In genomic region chr15:66655511-66655910, GRCh38 we compare ENCODE assay signal across 12 cellular contexts. TPM values are rescaled to one million over a fixed set of nuclear protein-coding genes. Genes with fewer than 3 reads are reported as not detected.
DNase-seq lines count a peak whose midpoint lies in the region; ATAC-seq and TF ChIP-seq lines count a peak whose summit lies in the region.
"Had no signal": no experiment of that assay in that cellular context is flagged by ENCODE, and none has a peak within 500 bp of the region (broad histone marks: within the 10 kb centered on the region; RNA-seq: fewer than 3 reads in every experiment).

No MANE protein-coding gene starts in this region.

- 69 to 74% methylated on average over 11 to 13 of the region's 14 CpGs for WGBS in mesodermal cell (ENCODE audit: insufficient coverage in 2 of 2), 2 experiments
- 76 to 92% methylated on average over 9 to 13 of the region's 14 CpGs for WGBS in upper lobe of left lung, 2 donors

- no peak for ATAC-seq in upper lobe of left lung (ENCODE audit: low FRiP score in 2 of 2)
- no peak for ATAC-seq in GM19328 (IDR thresholded peaks at IDR 0.05; ENCODE audit: unreplicated experiment)

- H3K27ac ChIP-seq in cardiac muscle cell: peak overlapping the region; percentile 59
- peak overlapping the region; percentile 75 for H3K27ac ChIP-seq in mesodermal cell (ENCODE audit: low read depth, low read length, severe bottlenecking)
- H3K27ac ChIP-seq in upper lobe of left lung: peak overlapping the region; percentile 81 to 91 (median 88)

- TF ChIP-seq EP300 in upper lobe of left lung (IDR thresholded peaks at IDR 0.05): no peak

- intact Hi-C loops in cardiac septum (cut with DNase I): no loop called here

- DNase-seq in cardiac muscle cell (ENCODE audit: low read depth in 1 of 2, low spot score in 1 of 2) (no peak), cardiac septum (ENCODE audit: low spot score) (no peak), upper lobe of left lung (no peak), ACHN (no peak), pons (ENCODE audit: low spot score) (no peak)
- no peak for DNase-seq in activated naive CD8-positive, alpha-beta T cell treated with anti-CD3 and anti-CD28 coated beads for 36 hours
- DNase-seq: effector CD8-positive, alpha-beta T cell; Karpas-422; NCI-H2081 treated with DMSO at 0.1 percent for 48 hours had no signal

- H3K27me3 Mint-ChIP-seq in activated naive CD8-positive, alpha-beta T cell treated with anti-CD3 and anti-CD28 coated beads for 36 hours: peaks cover 9% of the 10 kb centered on the region

- H3K36me3 ChIP-seq in cardiac muscle cell (no peaks in the 10 kb centered on the region), mesodermal cell (ENCODE audit: control insufficient read depth, insufficient read depth, low read length) (no peaks in the 10 kb centered on the region), upper lobe of left lung (no peaks in the 10 kb centered on the region)
- H3K36me3 ChIP-seq: ascending aorta had no signal

- peaks cover 42% of the 10 kb centered on the region for H3K4me1 ChIP-seq in cardiac muscle cell (ENCODE audit: low read depth)
- peaks cover 59% of the 10 kb centered on the region for H3K4me1 ChIP-seq in mesodermal cell (ENCODE audit: control insufficient read depth, insufficient read depth, low read length, poor library complexity, severe bottlenecking)
- H3K4me1 ChIP-seq in upper lobe of left lung: peaks cover 10 to 45% (median 27%) of the 10 kb centered on the region in 4 donors

- no peak for TF ChIP-seq POLR2A in upper lobe of left lung (IDR thresholded peaks at IDR 0.05)

- H3K36me3 Mint-ChIP-seq in activated naive CD8-positive, alpha-beta T cell treated with anti-CD3 and anti-CD28 coated beads for 36 hours: no peaks in the 10 kb centered on the region

- no peaks in the 10 kb centered on the region for H3K9me3 Mint-ChIP-seq in activated naive CD8-positive, alpha-beta T cell treated with anti-CD3 and anti-CD28 coated beads for 36 hours

- H3K27ac Mint-ChIP-seq in activated naive CD8-positive, alpha-beta T cell treated with anti-CD3 and anti-CD28 coated beads for 36 hours: no peak overlapping the region

- H3K4me3 ChIP-seq in cardiac muscle cell: no peak overlapping the region
- H3K4me3 ChIP-seq in mesodermal cell (ENCODE audit: extremely low read depth, insufficient read depth, low read length, poor library complexity, severe bottlenecking): no peak overlapping the region
- H3K4me3 ChIP-seq in upper lobe of left lung: peak overlapping the region; percentile 5 to 44 (median 22)

- H3K9me3 ChIP-seq in cardiac muscle cell (ENCODE audit: low read depth) (no peaks in the 10 kb centered on the region), mesodermal cell (ENCODE audit: control insufficient read depth, low read length) (no peaks in the 10 kb centered on the region), upper lobe of left lung (no peaks in the 10 kb centered on the region)
- H3K9me3 ChIP-seq: ascending aorta had no signal

- in situ Hi-C loops in ACHN (cut with HindIII; ENCODE audit: low pct_ligation_motif_present, low pct_unique_long_range_greater_than_20kb, low sequenced_read_pairs): no loop called here

- H3K4me1 Mint-ChIP-seq in activated naive CD8-positive, alpha-beta T cell treated with anti-CD3 and anti-CD28 coated beads for 36 hours: peaks cover 8% of the 10 kb centered on the region

- TF ChIP-seq CTCF in cardiac muscle cell (IDR thresholded peaks at IDR 0.05; ENCODE audit: low read depth, low read length) (no peak), upper lobe of left lung (IDR thresholded peaks at IDR 0.05) (no peak)

- H3K27me3 ChIP-seq in cardiac muscle cell: no peaks in the 10 kb centered on the region
- H3K27me3 ChIP-seq in upper lobe of left lung: no peaks in the 10 kb centered on the region
- H3K27me3 ChIP-seq: ascending aorta had no signal

- H3K4me3 Mint-ChIP-seq in activated naive CD8-positive, alpha-beta T cell treated with anti-CD3 and anti-CD28 coated beads for 36 hours: peak overlapping the region; percentile 27

RNA-seq across cellular contexts. Expression of gene SMAD6, which starts 46.5 kb away (rescaled TPM):
- total RNA-seq in cardiac muscle cell (232 and 274 TPM in 2 replicates), cardiac septum (50.2 TPM), upper lobe of left lung (100 to 1,000 TPM in 3 of 6 donors, 10 to 100 TPM in 3; 76.6 to 377 (median 102) TPM)
- 106 and 155 TPM in 2 replicates for polyA plus RNA-seq in cardiac muscle cell
- under 1 TPM; 0.04 to 0.10 TPM for total RNA-seq in activated naive CD8-positive, alpha-beta T cell treated with anti-CD3 and anti-CD28 coated beads for 36 hours
- 111 TPM for polyA plus RNA-seq in mesodermal cell (2013, experiment 1 of 2)
- polyA plus RNA-seq in mesodermal cell (2013, experiment 2 of 2): 96.8 TPM

Comparison
In these comparisons a context has a peak if more than half of its experiments do, and no peak if none do; other contexts are left out.
1. H3K4me3 ChIP-seq: peak in upper lobe of left lung (4 of 4); none in cardiac muscle cell (single experiment) and mesodermal cell (single experiment).
2. RNA of gene SMAD6, which starts 46.5 kb away (total RNA-seq): 232 to 274 TPM in cardiac muscle cell, 76.6 to 377 TPM in upper lobe of left lung and 50.2 TPM in cardiac septum (single experiment); 0.04 to 0.10 TPM in activated naive CD8-positive, alpha-beta T cell treated with anti-CD3 and anti-CD28 coated beads for 36 hours; every median in the first group is over 10 times any median in the second.
3. Peak in every context shown above with its lines, with median percentiles within 50 percentile points of each other: H3K27ac ChIP-seq.